Comparison of ENCODE assay signal across 8 cellular contexts in the genomic region with DNA sequence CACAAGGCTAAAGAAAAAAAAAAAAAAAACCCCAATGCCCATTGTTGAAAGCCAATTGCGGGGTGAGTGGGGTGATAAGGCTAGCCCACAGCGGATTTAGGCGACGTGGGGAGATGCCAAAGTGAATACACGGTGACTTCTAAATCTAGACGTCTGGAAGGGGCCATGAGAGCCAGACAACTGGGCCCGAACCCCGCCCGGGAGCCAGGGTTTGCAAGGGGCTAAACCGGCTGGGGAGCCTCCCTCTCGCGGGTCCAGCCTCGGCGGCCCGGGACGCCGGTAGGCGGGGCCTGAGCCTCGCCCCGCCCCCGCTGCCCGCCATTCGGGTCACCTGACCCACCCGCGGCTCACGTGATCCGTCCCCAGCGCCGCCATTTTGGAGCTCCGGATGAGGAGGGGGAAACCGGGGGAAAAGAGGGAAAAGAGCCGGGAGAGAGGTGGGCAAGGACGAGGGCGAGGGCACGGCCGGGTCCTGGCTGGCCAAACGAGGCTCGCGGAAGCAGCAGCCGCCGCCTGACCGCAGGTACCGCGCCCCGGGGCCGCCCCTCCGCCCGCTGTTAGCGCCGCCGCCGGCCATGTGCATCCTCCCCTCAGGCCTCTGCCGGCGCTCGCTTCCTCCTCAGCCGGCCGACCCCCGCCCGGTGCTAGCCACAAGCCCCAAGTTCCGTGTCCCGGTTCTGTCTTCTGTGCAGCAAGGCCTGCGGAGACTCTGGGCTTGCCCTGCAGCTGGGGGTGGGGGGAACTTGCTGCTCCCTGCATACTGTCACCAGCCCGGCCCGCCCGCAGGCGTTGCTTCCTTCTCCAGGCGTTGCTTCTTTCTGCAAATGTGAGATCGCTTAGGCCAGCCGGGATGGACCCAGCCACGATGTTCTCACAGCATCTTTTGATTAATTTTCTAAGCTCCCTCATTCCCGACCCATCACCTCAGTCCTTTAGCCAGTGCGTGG. TPM values are rescaled to one million over a fixed set of nuclear protein-coding genes. Genes with fewer than 3 reads are reported as not detected.
DNase-seq lines count a peak whose midpoint lies in the region; ATAC-seq and TF ChIP-seq lines count a peak whose summit lies in the region.

A gene (plus strand): TSS at position 350 of the 947 bp plus-strand sequence. CDS start 7,221 bp downstream, outside the sequence.

- peak in 1 of 2 donors; percentile 78 for TF ChIP-seq EP300 in tibial nerve (IDR thresholded peaks at IDR 0.05)

- H3K4me3 ChIP-seq in GM12875 (ENCODE audit: low read depth, low read length), result peak within 1 kb of the TSS; percentile 88
- peak within 1 kb of the TSS; percentile 89 for H3K4me3 ChIP-seq in NB4 (ENCODE audit: low read depth, low read length)
- peak within 1 kb of the TSS; percentile 74 to 90 (median 81) for H3K4me3 ChIP-seq in tibial nerve

- peaks cover 0 to 26% (median 0%) of the 10 kb centered on the region in 3 donors for H3K36me3 ChIP-seq in tibial nerve

- TF ChIP-seq CTCF in GM12875 (IDR thresholded peaks at IDR 0.05; ENCODE audit: borderline replicate concordance, insufficient read depth, low read depth, low read length) (0 out of 2 replicates have a peak, but pooled peaks have one; percentile 5), NB4 (IDR thresholded peaks at IDR 0.05; ENCODE audit: low read depth, low read length) (no peak), tibial nerve (IDR thresholded peaks at IDR 0.05) (peak in 1 of 5 experiments; percentile 32)

- H3K4me1 ChIP-seq in tibial nerve, result peaks cover 0 to 47% (median 10%) of the 10 kb centered on the region in 4 donors

- H3K27ac ChIP-seq in tibial nerve, result peak within 1 kb of the TSS; percentile 70 to 96 (median 80)

- WGBS in tibial nerve, 2 donors, result 3 to 4% methylated on average over 63 to 68 of the region's 72 CpGs

- TF ChIP-seq POLR2A in NB4 (IDR thresholded peaks at IDR 0.05; ENCODE audit: extremely low read depth, insufficient read length) (peak; percentile 12), tibial nerve (IDR thresholded peaks at IDR 0.05) (peak in 1 of 2 donors; percentile 9)

- DNase-seq in NB4 (ENCODE audit: low read depth) (peak; percentile 73), SW480 (ENCODE audit: low spot score) (peak; percentile 73), cardiac septum (ENCODE audit: low spot score) (peak; percentile 93), pons (ENCODE audit: low spot score) (peak; percentile 64), tibial nerve (ENCODE audit: low spot score in 2 of 2) (peak; percentile 70 to 76)
- peak; percentile 61 for DNase-seq in activated naive CD8-positive, alpha-beta T cell treated with anti-CD3 and anti-CD28 coated beads, Interleukin-2, amount 50 U/mL, for 16 hours (ENCODE audit: low read depth, low spot score)

- H3K9me3 ChIP-seq in tibial nerve, result no peaks in the 10 kb centered on the region

- ATAC-seq in HG02588 (IDR thresholded peaks at IDR 0.05; ENCODE audit: unreplicated experiment), result peak; percentile 89

- H3K27me3 ChIP-seq in tibial nerve, result no peaks in the 10 kb centered on the region

- intact Hi-C loops in cardiac septum (cut with DNase I), result loop anchor here (5.0 to 10.0 kb wide), 3 partner anchors 62 to 729 kb away; a partner anchor contains a TSS

RNA-seq across cellular contexts. Expression of the gene that starts here (rescaled TPM):
- total RNA-seq in cardiac septum, result 21.5 TPM
- total RNA-seq in tibial nerve, result 10 to 100 TPM; 28.5 to 35.7 (median 32.1) TPM

Comparison
In these comparisons a context has a peak if more than half of its experiments do, and no peak if none do; other contexts are left out.
1. Peak in every context shown above with its lines: DNase-seq, ATAC-seq, H3K4me3 ChIP-seq and H3K27ac ChIP-seq.